13 cellular contexts compared by ENCODE assay signal in genomic region chr17:79833110-79833450, GRCh38. TPM values are rescaled to one million over a fixed set of nuclear protein-coding genes. Genes with fewer than 3 reads are reported as not detected.
DNase-seq lines count a peak whose midpoint lies in the region; ATAC-seq and TF ChIP-seq lines count a peak whose summit lies in the region.
"Had no signal": no experiment of that assay in that cellular context is flagged by ENCODE, and none has a peak within 500 bp of the region (broad histone marks: within the 10 kb centered on the region; RNA-seq: fewer than 3 reads in every experiment).

No MANE protein-coding gene starts in this region.

- no peak overlapping the region for H3K4me3 ChIP-seq in CD8-positive, alpha-beta T cell (ENCODE audit: low read depth, low read length)
- H3K4me3 ChIP-seq in Karpas-422 (ENCODE audit: low read length) (no peak overlapping the region), duodenal mucosa (ENCODE audit: low read depth in 1 of 2, low read length in 2 of 2) (peak overlapping the region; percentile 29 to 48), neural progenitor cell (peak overlapping the region; percentile 42)
- H3K4me3 ChIP-seq: SJSA1 had no signal

- intact Hi-C loops in CD8-positive, alpha-beta T cell (cut with DNase I, micrococcal nuclease): no loop called here

- H3K36me3 ChIP-seq in CD8-positive, alpha-beta T cell (ENCODE audit: insufficient read depth, low read length): peaks cover 24% of the 10 kb centered on the region
- peaks cover 4% of the 10 kb centered on the region; the same call in 1 of the 2 replicates for H3K36me3 ChIP-seq in Karpas-422 (ENCODE audit: insufficient read depth, low read length)
- peaks cover 0 to 10% of the 10 kb centered on the region in 2 donors for H3K36me3 ChIP-seq in duodenal mucosa (ENCODE audit: control insufficient read depth in 1 of 2, insufficient read depth in 2 of 2, low read length in 2 of 2)
- H3K36me3 ChIP-seq in neural progenitor cell: no peaks in the 10 kb centered on the region

- no peaks in the 10 kb centered on the region for H3K27me3 Mint-ChIP-seq in CD8-positive, alpha-beta T cell (ENCODE audit: low read depth)
- H3K27me3 Mint-ChIP-seq in neural progenitor cell (ENCODE audit: insufficient read depth, low read depth): peaks cover 35% of the 10 kb centered on the region

- no peak overlapping the region for H3K27ac ChIP-seq in CD8-positive, alpha-beta T cell (ENCODE audit: low read depth, low read length)
- H3K27ac ChIP-seq in Karpas-422 (ENCODE audit: low read length) (no peak overlapping the region), duodenal mucosa (ENCODE audit: low read depth, low read length) (no peak overlapping the region), neural progenitor cell (no peak overlapping the region)
- H3K27ac ChIP-seq: SJSA1, thoracic aorta had no signal

- peaks cover 45% of the 10 kb centered on the region for H4K20me1 ChIP-seq in Karpas-422 (ENCODE audit: insufficient read depth, low read depth, low read length)
- H4K20me1 ChIP-seq in neural progenitor cell (ENCODE audit: low read depth): peaks cover 63% of the 10 kb centered on the region

- POLR2A ChIA-PET in CD8-positive, alpha-beta T cell (lab: Charles Lee): interaction anchor here (0.6 to 1.0 kb wide), 3 partner anchors 19 to 28 kb away, joined by 3 to 4 read pairs (median 3); no protein-coding TSS in a partner anchor

- H3K4me1 ChIP-seq in CD8-positive, alpha-beta T cell (ENCODE audit: insufficient read depth, low read length): peaks cover 50% of the 10 kb centered on the region
- peaks cover 17% of the 10 kb centered on the region for H3K4me1 ChIP-seq in Karpas-422 (ENCODE audit: low read length)
- H3K4me1 ChIP-seq in duodenal mucosa (ENCODE audit: control insufficient read depth in 1 of 2, insufficient read depth in 2 of 2, low read length in 2 of 2): peaks cover 40 to 47% of the 10 kb centered on the region in 2 donors
- H3K4me1 ChIP-seq in neural progenitor cell: peaks cover 51% of the 10 kb centered on the region

- DNase-seq in CD8-positive, alpha-beta T cell: no peak
- DNase-seq in Karpas-422 (peak; percentile 46), neural progenitor cell (ENCODE audit: low spot score) (no peak), dedifferentiated amniotic fluid mesenchymal stem cell (ENCODE audit: extremely low spot score) (no peak)
- DNase-seq in activated effector memory CD4-positive, alpha-beta T cell treated with anti-CD3 and anti-CD28 coated beads, Interleukin-2, amount 50 U/mL, for 16 hours: no peak
- DNase-seq: DMS79 treated with DMSO at 0.1 percent for 48 hours had no signal

- H3K9ac ChIP-seq in Karpas-422 (ENCODE audit: low read length): no peak overlapping the region
- no peak overlapping the region for H3K9ac ChIP-seq in duodenal mucosa (ENCODE audit: low read depth in 1 of 2, low read length in 2 of 2)
- H3K9ac ChIP-seq in neural progenitor cell: no peak overlapping the region

- CTCF ChIA-PET in CD8-positive, alpha-beta T cell (lab: Charles Lee): interaction anchor here (0.9 to 1.3 kb wide), 3 partner anchors 16 to 175 kb away, joined by 3 to 4 read pairs (median 3); no protein-coding TSS in a partner anchor

- H3K79me2 ChIP-seq in Karpas-422 (ENCODE audit: low read length) (peaks cover 20% of the 10 kb centered on the region), neural progenitor cell (ENCODE audit: low read depth) (no peaks in the 10 kb centered on the region)

- peaks cover 41% of the 10 kb centered on the region for H3F3A ChIP-seq in neural progenitor cell (ENCODE audit: low read depth)

- no peaks in the 10 kb centered on the region for H3K9me3 Mint-ChIP-seq in CD8-positive, alpha-beta T cell
- H3K9me3 Mint-ChIP-seq in neural progenitor cell: no peaks in the 10 kb centered on the region
- H3K9me3 Mint-ChIP-seq: activated T-helper 2 cell treated with anti-CD3 and anti-CD28 coated beads, Interferon-gamma antibody, Interleukin-2, Interleukin-4, amounts not matched to agents 10 μg/mL and 5 μg/mL and 100 μg/mL, durations not matched to agents 14 hours and 24 hours and 36 hours had no signal

- H2AFZ ChIP-seq in Karpas-422 (ENCODE audit: low read length) (no peak overlapping the region), neural progenitor cell (replicated peaks) (no peak overlapping the region)

- H3K4me2 ChIP-seq in Karpas-422 (ENCODE audit: low read depth, low read length, poor library complexity, severe bottlenecking) (no peak overlapping the region), neural progenitor cell (peak overlapping the region; percentile 75)

- no peak for ATAC-seq in CD8-positive, alpha-beta T cell
- ATAC-seq in HG02852 (IDR thresholded peaks at IDR 0.05; ENCODE audit: unreplicated experiment): no peak

- H3K4me3 Mint-ChIP-seq in CD8-positive, alpha-beta T cell: peak overlapping the region; percentile 58
- peak overlapping the region; percentile 71 for H3K4me3 Mint-ChIP-seq in neural progenitor cell

- no peaks in the 10 kb centered on the region for H3K27me3 ChIP-seq in CD8-positive, alpha-beta T cell (ENCODE audit: insufficient read depth, low read length)
- no peaks in the 10 kb centered on the region for H3K27me3 ChIP-seq in Karpas-422 (ENCODE audit: low read length)
- H3K27me3 ChIP-seq in duodenal mucosa (ENCODE audit: control insufficient read depth in 1 of 2, insufficient read depth in 2 of 2, low read length in 2 of 2): no peaks in the 10 kb centered on the region
- peaks cover 100% of the 10 kb centered on the region for H3K27me3 ChIP-seq in neural progenitor cell
- H3K27me3 ChIP-seq: SJSA1 had no signal

- peaks cover 24% of the 10 kb centered on the region for H3K36me3 Mint-ChIP-seq in CD8-positive, alpha-beta T cell
- peaks cover 7% of the 10 kb centered on the region for H3K36me3 Mint-ChIP-seq in neural progenitor cell

- no peak overlapping the region for H3K27ac Mint-ChIP-seq in CD8-positive, alpha-beta T cell
- no peak overlapping the region for H3K27ac Mint-ChIP-seq in neural progenitor cell
- H3K27ac Mint-ChIP-seq: activated T-helper 2 cell treated with anti-CD3 and anti-CD28 coated beads, Interferon-gamma antibody, Interleukin-2, Interleukin-4, amounts not matched to agents 10 μg/mL and 5 μg/mL and 100 μg/mL, durations not matched to agents 14 hours and 24 hours and 36 hours had no signal

- no peaks in the 10 kb centered on the region for H3K9me2 ChIP-seq in Karpas-422 (replicated peaks; ENCODE audit: insufficient read depth, low read length)

- H3K4me1 Mint-ChIP-seq in CD8-positive, alpha-beta T cell (ENCODE audit: low read depth): peaks cover 27% of the 10 kb centered on the region
- peaks cover 49% of the 10 kb centered on the region for H3K4me1 Mint-ChIP-seq in neural progenitor cell

- no peak for TF ChIP-seq CTCF in CD8-positive, alpha-beta T cell (IDR thresholded peaks at IDR 0.05)
- TF ChIP-seq CTCF in neural progenitor cell (IDR thresholded peaks at IDR 0.05): no peak

- H3K9me3 ChIP-seq in CD8-positive, alpha-beta T cell (ENCODE audit: low read length): no peaks in the 10 kb centered on the region
- H3K9me3 ChIP-seq in Karpas-422 (ENCODE audit: low read length) (no peaks in the 10 kb centered on the region), duodenal mucosa (ENCODE audit: control insufficient read depth in 1 of 2, low read length in 2 of 2) (no peaks in the 10 kb centered on the region), neural progenitor cell (ENCODE audit: low read depth) (no peaks in the 10 kb centered on the region)
- H3K9me3 ChIP-seq: esophagus muscularis mucosa, sigmoid colon, SJSA1, thoracic aorta had no signal

RNA-seq across cellular contexts. Expression of gene CBX4, which starts 6.2 kb away (rescaled TPM):
- total RNA-seq in CD8-positive, alpha-beta T cell: 100 to 1,000 TPM; 263 to 268 TPM
- total RNA-seq in Karpas-422 (2014; rRNA removed; shearing (Covaris generic); ENCODE audit: low replicate concordance): 33.3 and 86.5 TPM in 2 replicates
- 2.7 and 5.6 TPM in 2 replicates for total RNA-seq in neural progenitor cell (ENCODE audit: low replicate concordance)

RNA-seq across cellular contexts. Expression of gene CBX8, which starts 36.2 kb away (rescaled TPM):
- 1 to 10 TPM; 3.7 to 4.0 TPM for total RNA-seq in CD8-positive, alpha-beta T cell
- 8.0 and 26.4 TPM in 2 replicates for total RNA-seq in Karpas-422 (2014; rRNA removed; shearing (Covaris generic); ENCODE audit: low replicate concordance)
- 2.8 and 15.2 TPM in 2 replicates for total RNA-seq in neural progenitor cell (ENCODE audit: low replicate concordance)

RNA-seq across cellular contexts. Expression of gene CBX2, which starts 55.1 kb away (rescaled TPM):
- under 1 TPM; 0.14 to 0.56 TPM for total RNA-seq in CD8-positive, alpha-beta T cell
- 4.8 and 8.4 TPM in 2 replicates for total RNA-seq in Karpas-422 (2014; rRNA removed; shearing (Covaris generic); ENCODE audit: low replicate concordance)
- total RNA-seq in neural progenitor cell (ENCODE audit: low replicate concordance): 53.5 and 155 TPM in 2 replicates

Comparison
In these comparisons a context has a peak if more than half of its experiments do, and no peak if none do; other contexts are left out.
1. H3K4me3 ChIP-seq: peak in duodenal mucosa (2 of 2) and neural progenitor cell (single experiment); none in CD8-positive, alpha-beta T cell (single experiment) and Karpas-422 (single experiment).